In genomic region chr2:194867328-194867727, GRCh38 we compare ENCODE assay signal across 8 cellular contexts.
DNase-seq lines count a peak whose midpoint lies in the region; ATAC-seq, FAIRE-seq and TF ChIP-seq lines count a peak whose summit lies in the region.

No MANE protein-coding gene starts in this region.

- H3K36me3 Mint-ChIP-seq in WTC11 (no peaks in the 10 kb centered on the region), nephron progenitor cell (ENCODE audit: low read depth) (no peaks in the 10 kb centered on the region)
- H3K36me3 Mint-ChIP-seq in effector memory CD8-positive, alpha-beta T cell (ENCODE audit: insufficient read depth), result no peaks in the 10 kb centered on the region

- TF ChIP-seq RAD21 in A549 (conservative IDR thresholded peaks at IDR 0.05 in 1 of 2, IDR thresholded peaks at IDR 0.05 in 1 of 2), result peak; percentile 37 to 45; a peak in 3 of 5 replicates

- H3K9me3 Mint-ChIP-seq in WTC11 (no peaks in the 10 kb centered on the region), nephron progenitor cell (no peaks in the 10 kb centered on the region)
- H3K9me3 Mint-ChIP-seq in effector memory CD8-positive, alpha-beta T cell, result no peaks in the 10 kb centered on the region

- intact Hi-C loops in gastrocnemius medialis (cut with DNase I; ENCODE audit: low total_unique reads), result no loop called here

- no peak for FAIRE-seq in A549 (lab: Jason Lieb, UNC)

- H3K4me3 ChIP-seq in A549 (no peak overlapping the region), gastrocnemius medialis (no peak overlapping the region)

- H3K4me3 Mint-ChIP-seq in WTC11, result no peak overlapping the region
- no peak overlapping the region for H3K4me3 Mint-ChIP-seq in nephron progenitor cell
- no peak overlapping the region for H3K4me3 Mint-ChIP-seq in effector memory CD8-positive, alpha-beta T cell

- DNase-seq in A549 (ENCODE audit: low read depth in 1 of 2, low spot score in 1 of 2) (peak in 1 of 2 experiments; percentile 7), Kasumi-1 (lab: John Stamatoyannopoulos, UW) (peak; percentile 42 to 67), WTC11 (ENCODE audit: low spot score) (no peak), nephron progenitor cell (no peak), gastrocnemius medialis (no peak), mucosa of gallbladder (ENCODE audit: low spot score) (no peak)
- no peak for DNase-seq in effector memory CD8-positive, alpha-beta T cell

- H3K4me1 ChIP-seq in A549, result no peaks in the 10 kb centered on the region
- no peaks in the 10 kb centered on the region for H3K4me1 ChIP-seq in gastrocnemius medialis

- no peak overlapping the region for H3K27ac ChIP-seq in A549
- no peak overlapping the region for H3K27ac ChIP-seq in gastrocnemius medialis

- no peak for TF ChIP-seq EP300 in A549 (IDR thresholded peaks at IDR 0.05)

- POLR2A ChIA-PET in A549 (lab: Yijun Ruan, JAX) (no interaction called here), WTC11 (lab: Charles Lee) (interaction anchor here (0.7 kb wide), 1 partner anchor 120 kb away, joined by 9 read pairs; no protein-coding TSS in a partner anchor)

- no peak overlapping the region for H3K4me2 ChIP-seq in A549

- H3K36me3 ChIP-seq in gastrocnemius medialis, result no peaks in the 10 kb centered on the region

- TF ChIP-seq CTCF in A549 (IDR thresholded peaks at IDR 0.05) (peak; percentile 52), WTC11 (IDR thresholded peaks at IDR 0.05) (peak; percentile 45; the same call in 1 of the 2 replicates), nephron progenitor cell (IDR thresholded peaks at IDR 0.05) (peak; percentile 48), gastrocnemius medialis (IDR thresholded peaks at IDR 0.05 in 4 of 5, conservative IDR thresholded peaks at IDR 0.05 in 1 of 5) (peak in 1 of 5 experiments; percentile 28)

- ATAC-seq in A549 (peak in 1 of 2 experiments; percentile 78; a peak in 3 of 6 replicates), GM19035 (IDR thresholded peaks at IDR 0.05; ENCODE audit: unreplicated experiment) (peak; percentile 72), WTC11 (peak; percentile 78), gastrocnemius medialis (no peak)
- no peak for ATAC-seq in effector memory CD8-positive, alpha-beta T cell (replicated peaks)

- no peak for TF ChIP-seq POLR2A in A549 (IDR thresholded peaks at IDR 0.05; ENCODE audit: low read length)
- no peak for TF ChIP-seq POLR2A in gastrocnemius medialis (IDR thresholded peaks at IDR 0.05)

- H3K27me3 ChIP-seq in gastrocnemius medialis, result no peaks in the 10 kb centered on the region

- CTCF ChIA-PET in A549 (lab: Yijun Ruan, JAX), result interaction anchor here (0.6 to 1.6 kb wide), 6 partner anchors 9 to 1179 kb away, joined by 3 to 8 read pairs (median 4); no protein-coding TSS in a partner anchor
- CTCF ChIA-PET in WTC11 (lab: Charles Lee), result interaction anchor here (0.6 to 1.4 kb wide), 10 partner anchors 9 to 437 kb away, joined by 3 to 5 read pairs (median 3); no protein-coding TSS in a partner anchor

- in situ Hi-C loops in gastrocnemius medialis (cut with MboI; ENCODE audit: low sequenced_read_pairs in 4 of 4), result no loop called here

- H3K27ac Mint-ChIP-seq in WTC11, result no peak overlapping the region
- H3K27ac Mint-ChIP-seq in nephron progenitor cell, result no peak overlapping the region
- no peak overlapping the region for H3K27ac Mint-ChIP-seq in effector memory CD8-positive, alpha-beta T cell

- H3K4me1 Mint-ChIP-seq in WTC11, result 0 out of 2 replicates have a peak, but pooled peaks cover 2% of the 10 kb centered on the region
- H3K4me1 Mint-ChIP-seq in nephron progenitor cell, result no peaks in the 10 kb centered on the region
- no peaks in the 10 kb centered on the region for H3K4me1 Mint-ChIP-seq in effector memory CD8-positive, alpha-beta T cell (ENCODE audit: low read depth in 2 of 2)

- H3K9me3 ChIP-seq in A549 (no peaks in the 10 kb centered on the region), gastrocnemius medialis (no peaks in the 10 kb centered on the region)

- H3K27me3 Mint-ChIP-seq in WTC11 (ENCODE audit: low read depth), result no peaks in the 10 kb centered on the region
- no peaks in the 10 kb centered on the region for H3K27me3 Mint-ChIP-seq in nephron progenitor cell (ENCODE audit: low read depth, poor library complexity)
- H3K27me3 Mint-ChIP-seq in effector memory CD8-positive, alpha-beta T cell, result no peaks in the 10 kb centered on the region

- WGBS in A549 (ENCODE audit: missing lambda C conversion rate), result 0% methylated on average over 1 of the region's 1 CpG

TF ChIP-seq in A549, 52 proteins besides CTCF, POLR2A, EP300 and RAD21:
- TF ChIP-seq FOSB (CRISPR knock-in tag; IDR thresholded peaks at IDR 0.05) (no peak), SMC3 (IDR thresholded peaks at IDR 0.05) (peak; percentile 48; the same call in 2 of the 3 replicates)

TF ChIP-seq in WTC11, 78 proteins besides CTCF, POLR2A, EP300 and RAD21 (continues in another document):
- TF ChIP-seq STAT6 (CRISPR knock-in tag; conservative IDR thresholded peaks at IDR 0.05; ENCODE audit: low read depth), result no peak
- TF ChIP-seq SOX15 (CRISPR knock-in tag; IDR thresholded peaks at IDR 0.05), result no peak
- no peak for TF ChIP-seq ZNF219 (CRISPR knock-in tag; IDR thresholded peaks at IDR 0.05; ENCODE audit: borderline replicate concordance)
- no peak for TF ChIP-seq E2F4 (CRISPR knock-in tag; IDR thresholded peaks at IDR 0.05; ENCODE audit: borderline replicate concordance, low read depth)
- TF ChIP-seq ZNF423 (CRISPR knock-in tag; IDR thresholded peaks at IDR 0.05), result no peak
- TF ChIP-seq PREB (CRISPR knock-in tag; IDR thresholded peaks at IDR 0.05; ENCODE audit: borderline replicate concordance), result no peak
- TF ChIP-seq ZBTB43 (CRISPR knock-in tag; IDR thresholded peaks at IDR 0.05), result no peak

Comparison
In these comparisons a context has a peak if more than half of its experiments do, and no peak if none do; other contexts are left out.
1. ATAC-seq: peak in GM19035 (single experiment) and WTC11 (single experiment); none in effector memory CD8-positive, alpha-beta T cell (single experiment) and gastrocnemius medialis (0 of 2).
2. DNase-seq: peak in Kasumi-1 (2 of 2); none in WTC11 (single experiment), nephron progenitor cell (single experiment), effector memory CD8-positive, alpha-beta T cell (0 of 3), gastrocnemius medialis (0 of 2) and mucosa of gallbladder (single experiment).
3. Of the 8 proteins assayed by ChIP-seq in both WTC11 and A549: peak only in WTC11: none; only in A549: none; in both: CTCF; in neither: 7.